ENCODE assay signal across 1 cellular context in genomic region chr1:35558374-35559316, GRCh38.
TF ChIP-seq lines count a peak whose summit lies in the region.

No MANE protein-coding gene starts in this region.

TF ChIP-seq in HepG2, 621 proteins besides CTCF, POLR2A, EP300 and RAD21:
- TF ChIP-seq MAZ (IDR thresholded peaks at IDR 0.05; ENCODE audit: borderline replicate concordance, low read depth, low read length): 0 out of 2 replicates have a peak, but pooled peaks have one; percentile 22
- TF ChIP-seq MAZ (CRISPR knock-in tag; IDR thresholded peaks at IDR 0.05; ENCODE audit: low read depth): no peak
- TF ChIP-seq, protein P1, sequence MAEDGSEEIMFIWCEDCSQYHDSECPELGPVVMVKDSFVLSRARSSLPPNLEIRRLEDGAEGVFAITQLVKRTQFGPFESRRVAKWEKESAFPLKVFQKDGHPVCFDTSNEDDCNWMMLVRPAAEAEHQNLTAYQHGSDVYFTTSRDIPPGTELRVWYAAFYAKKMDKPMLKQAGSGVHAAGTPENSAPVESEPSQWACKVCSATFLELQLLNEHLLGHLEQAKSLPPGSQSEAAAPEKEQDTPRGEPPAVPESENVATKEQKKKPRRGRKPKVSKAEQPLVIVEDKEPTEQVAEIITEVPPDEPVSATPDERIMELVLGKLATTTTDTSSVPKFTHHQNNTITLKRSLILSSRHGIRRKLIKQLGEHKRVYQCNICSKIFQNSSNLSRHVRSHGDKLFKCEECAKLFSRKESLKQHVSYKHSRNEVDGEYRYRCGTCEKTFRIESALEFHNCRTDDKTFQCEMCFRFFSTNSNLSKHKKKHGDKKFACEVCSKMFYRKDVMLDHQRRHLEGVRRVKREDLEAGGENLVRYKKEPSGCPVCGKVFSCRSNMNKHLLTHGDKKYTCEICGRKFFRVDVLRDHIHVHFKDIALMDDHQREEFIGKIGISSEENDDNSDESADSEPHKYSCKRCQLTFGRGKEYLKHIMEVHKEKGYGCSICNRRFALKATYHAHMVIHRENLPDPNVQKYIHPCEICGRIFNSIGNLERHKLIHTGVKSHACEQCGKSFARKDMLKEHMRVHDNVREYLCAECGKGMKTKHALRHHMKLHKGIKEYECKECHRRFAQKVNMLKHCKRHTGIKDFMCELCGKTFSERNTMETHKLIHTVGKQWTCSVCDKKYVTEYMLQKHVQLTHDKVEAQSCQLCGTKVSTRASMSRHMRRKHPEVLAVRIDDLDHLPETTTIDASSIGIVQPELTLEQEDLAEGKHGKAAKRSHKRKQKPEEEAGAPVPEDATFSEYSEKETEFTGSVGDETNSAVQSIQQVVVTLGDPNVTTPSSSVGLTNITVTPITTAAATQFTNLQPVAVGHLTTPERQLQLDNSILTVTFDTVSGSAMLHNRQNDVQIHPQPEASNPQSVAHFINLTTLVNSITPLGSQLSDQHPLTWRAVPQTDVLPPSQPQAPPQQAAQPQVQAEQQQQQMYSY (CRISPR knock-in tag; IDR thresholded peaks at IDR 0.05): no peak
- TF ChIP-seq ATF7-NPFF (CRISPR knock-in tag; IDR thresholded peaks at IDR 0.05; ENCODE audit: low read depth): 0 out of 2 replicates have a peak, but pooled peaks have one; percentile 11
- no peak for TF ChIP-seq ZNF20 (CRISPR knock-in tag; IDR thresholded peaks at IDR 0.05)
- TF ChIP-seq TFAP4 (IDR thresholded peaks at IDR 0.05; ENCODE audit: borderline replicate concordance, low read depth): 0 out of 2 replicates have a peak, but pooled peaks have one; percentile 9
- peak; percentile 96 for TF ChIP-seq ZNF652 (CRISPR knock-in tag; IDR thresholded peaks at IDR 0.05; ENCODE audit: borderline replicate concordance, low read depth)
- 0 out of 2 replicates have a peak, but pooled peaks have one; percentile 9 for TF ChIP-seq PATZ1 (CRISPR knock-in tag; IDR thresholded peaks at IDR 0.05)
